ENCODE assay signal across 8 cellular contexts in genomic region chr3:197959500-197959890, GRCh38. TPM values are rescaled to one million over a fixed set of nuclear protein-coding genes. Genes with fewer than 3 reads are reported as not detected.
DNase-seq lines count a peak whose midpoint lies in the region; ATAC-seq and TF ChIP-seq lines count a peak whose summit lies in the region.

No MANE protein-coding gene starts in this region.

- H3K4me3 Mint-ChIP-seq in H9 (peak overlapping the region; percentile 84 to 91), WTC11 (peak overlapping the region; percentile 79), glutamatergic neuron (ENCODE audit: unreplicated experiment) (peak overlapping the region; percentile 89)

- H3K36me3 Mint-ChIP-seq in H9 (ENCODE audit: insufficient read depth in 1 of 3, low read depth in 3 of 3) = peaks cover 5 to 25% (median 22%) of the 10 kb centered on the region in 3 experiments; a peak in 6 of 7 replicates
- H3K36me3 Mint-ChIP-seq in WTC11 = peaks cover 19% of the 10 kb centered on the region
- H3K36me3 Mint-ChIP-seq in glutamatergic neuron (ENCODE audit: unreplicated experiment) = no peaks in the 10 kb centered on the region

- H3K27me3 Mint-ChIP-seq in H9 (ENCODE audit: low read depth) (peaks cover 13% of the 10 kb centered on the region), WTC11 (ENCODE audit: low read depth) (peaks cover 14% of the 10 kb centered on the region), glutamatergic neuron (ENCODE audit: unreplicated experiment) (no peaks in the 10 kb centered on the region)

- peak overlapping the region; percentile 95 for H3K4me2 ChIP-seq in H9 (ENCODE audit: insufficient read depth, insufficient read length, low read length)

- H3K4me1 ChIP-seq in H9 (ENCODE audit: insufficient read depth, low read length) = peaks cover 2% of the 10 kb centered on the region; the same call in 1 of the 2 replicates

- H3K4ac ChIP-seq in H9 (ENCODE audit: low read depth, low read length) = no peak overlapping the region

- H3K79me2 ChIP-seq in H9 (ENCODE audit: insufficient read depth, low read length) = no peaks in the 10 kb centered on the region

- no peak overlapping the region for H3K23ac ChIP-seq in H9 (ENCODE audit: insufficient read length, low read depth, low read length)

- POLR2A ChIA-PET in WTC11 (lab: Charles Lee) = no interaction called here

- H3K14ac ChIP-seq in H9 (ENCODE audit: insufficient read depth, low read length) = no peak overlapping the region

- H3K56ac ChIP-seq in H9 (ENCODE audit: insufficient read length, low read depth, low read length) = no peak overlapping the region

- H2BK120ac ChIP-seq in H9 (ENCODE audit: low read depth, low read length, poor library complexity, severe bottlenecking) = no peak overlapping the region

- no peak overlapping the region for H3K18ac ChIP-seq in H9 (ENCODE audit: insufficient read length, low read depth, low read length)

- no peak overlapping the region for H3K27ac ChIP-seq in H9 (ENCODE audit: insufficient read length, low read depth, low read length)
- H3K27ac ChIP-seq in skin epidermis = peak overlapping the region in 20 of 21 experiments; percentile 37 to 94 (median 73)

- no peak overlapping the region for H4K5ac ChIP-seq in H9 (ENCODE audit: insufficient read length, low read depth, low read length)

- no peak overlapping the region for H2AK5ac ChIP-seq in H9 (ENCODE audit: insufficient read length, low read length)

- H3K9me3 Mint-ChIP-seq in H9 (no peaks in the 10 kb centered on the region), WTC11 (peaks cover 3% of the 10 kb centered on the region; the same call in 1 of the 2 replicates), glutamatergic neuron (ENCODE audit: unreplicated experiment) (peaks cover 9% of the 10 kb centered on the region)

- H2AFZ ChIP-seq in H9 (ENCODE audit: low read length) = no peak overlapping the region

- CTCF ChIA-PET in WTC11 (lab: Charles Lee) = no interaction called here

- H2BK5ac ChIP-seq in H9 (ENCODE audit: insufficient read length, low read length) = no peak overlapping the region

- no peaks in the 10 kb centered on the region for H3K79me1 ChIP-seq in H9 (ENCODE audit: insufficient read depth, low read depth, low read length, poor library complexity, severe bottlenecking)

- no peaks in the 10 kb centered on the region for H3K27me3 ChIP-seq in H9 (ENCODE audit: insufficient read depth, low read length)

- TF ChIP-seq CTCF in H9 (conservative IDR thresholded peaks at IDR 0.05) (no peak), WTC11 (IDR thresholded peaks at IDR 0.05) (no peak), glutamatergic neuron (IDR thresholded peaks at IDR 0.05; ENCODE audit: partially characterized antibody, unreplicated experiment) (no peak)

- no peak for DNase-seq in H9
- DNase-seq in WTC11 (ENCODE audit: low spot score) = no peak
- DNase-seq in glutamatergic neuron = no peak
- no peak for DNase-seq in dermis blood vessel endothelial cell

- H4K91ac ChIP-seq in H9 (ENCODE audit: insufficient read length, low read depth, low read length) = no peak overlapping the region

- no peaks in the 10 kb centered on the region for H3K9me3 ChIP-seq in H9 (ENCODE audit: control insufficient read depth, low read depth, low read length)

- H3K4me1 Mint-ChIP-seq in H9 = peaks cover 18 to 27% of the 10 kb centered on the region in 2 experiments
- H3K4me1 Mint-ChIP-seq in WTC11 = peaks cover 28% of the 10 kb centered on the region
- peaks cover 7% of the 10 kb centered on the region for H3K4me1 Mint-ChIP-seq in glutamatergic neuron (ENCODE audit: low read depth, unreplicated experiment)

- no peak overlapping the region for H3K9ac ChIP-seq in H9 (ENCODE audit: extremely low read depth, insufficient read length, low read length)

- H2BK20ac ChIP-seq in H9 (ENCODE audit: low read depth, low read length, poor library complexity, severe bottlenecking) = no peak overlapping the region

- H2BK15ac ChIP-seq in H9 (ENCODE audit: low read depth, low read length) = no peak overlapping the region

- WGBS in H9 (ENCODE audit: extremely low coverage, insufficient read length, low lambda C conversion rate) = no CpG with 5 or more reads among the region's 6 CpGs

- peaks cover 7% of the 10 kb centered on the region for H3K23me2 ChIP-seq in H9 (ENCODE audit: insufficient read length, low read depth, low read length, poor library complexity, severe bottlenecking)

- no peak overlapping the region for H4K8ac ChIP-seq in H9 (replicated peaks; ENCODE audit: insufficient read length, low read depth, low read length)

- peak overlapping the region in 1 of 3 experiments; percentile 96; a peak in 3 of 7 replicates for H3K27ac Mint-ChIP-seq in H9
- H3K27ac Mint-ChIP-seq in WTC11 = peak overlapping the region; percentile 77; the same call in 1 of the 2 replicates
- H3K27ac Mint-ChIP-seq in glutamatergic neuron (ENCODE audit: unreplicated experiment) = peak overlapping the region; percentile 52

- H3K4me3 ChIP-seq in skin epidermis = peak overlapping the region; percentile 65 to 94 (median 77)

- H2BK12ac ChIP-seq in H9 (ENCODE audit: insufficient read length, low read depth, low read length) = no peak overlapping the region

- H4K20me1 ChIP-seq in H9 (ENCODE audit: control insufficient read depth, insufficient read depth, insufficient read length) = no peaks in the 10 kb centered on the region

- ATAC-seq in WTC11 = no peak
- ATAC-seq in activated CD4-positive, CD25-positive, alpha-beta regulatory T cell treated with anti-CD3 and anti-CD28 coated beads, Interleukin-2, amount 50 U/mL, for 24 hours = no peak
- ATAC-seq in HG03135 (IDR thresholded peaks at IDR 0.05; ENCODE audit: unreplicated experiment) = no peak
- no peak for ATAC-seq in GM21360 (IDR thresholded peaks at IDR 0.05; ENCODE audit: unreplicated experiment)

- H3T11ph ChIP-seq in H9 (ENCODE audit: low read length) = no peak overlapping the region

TF ChIP-seq in WTC11, 78 proteins besides CTCF, POLR2A, EP300 and RAD21 (continues in another document):
- TF ChIP-seq, protein P1, sequence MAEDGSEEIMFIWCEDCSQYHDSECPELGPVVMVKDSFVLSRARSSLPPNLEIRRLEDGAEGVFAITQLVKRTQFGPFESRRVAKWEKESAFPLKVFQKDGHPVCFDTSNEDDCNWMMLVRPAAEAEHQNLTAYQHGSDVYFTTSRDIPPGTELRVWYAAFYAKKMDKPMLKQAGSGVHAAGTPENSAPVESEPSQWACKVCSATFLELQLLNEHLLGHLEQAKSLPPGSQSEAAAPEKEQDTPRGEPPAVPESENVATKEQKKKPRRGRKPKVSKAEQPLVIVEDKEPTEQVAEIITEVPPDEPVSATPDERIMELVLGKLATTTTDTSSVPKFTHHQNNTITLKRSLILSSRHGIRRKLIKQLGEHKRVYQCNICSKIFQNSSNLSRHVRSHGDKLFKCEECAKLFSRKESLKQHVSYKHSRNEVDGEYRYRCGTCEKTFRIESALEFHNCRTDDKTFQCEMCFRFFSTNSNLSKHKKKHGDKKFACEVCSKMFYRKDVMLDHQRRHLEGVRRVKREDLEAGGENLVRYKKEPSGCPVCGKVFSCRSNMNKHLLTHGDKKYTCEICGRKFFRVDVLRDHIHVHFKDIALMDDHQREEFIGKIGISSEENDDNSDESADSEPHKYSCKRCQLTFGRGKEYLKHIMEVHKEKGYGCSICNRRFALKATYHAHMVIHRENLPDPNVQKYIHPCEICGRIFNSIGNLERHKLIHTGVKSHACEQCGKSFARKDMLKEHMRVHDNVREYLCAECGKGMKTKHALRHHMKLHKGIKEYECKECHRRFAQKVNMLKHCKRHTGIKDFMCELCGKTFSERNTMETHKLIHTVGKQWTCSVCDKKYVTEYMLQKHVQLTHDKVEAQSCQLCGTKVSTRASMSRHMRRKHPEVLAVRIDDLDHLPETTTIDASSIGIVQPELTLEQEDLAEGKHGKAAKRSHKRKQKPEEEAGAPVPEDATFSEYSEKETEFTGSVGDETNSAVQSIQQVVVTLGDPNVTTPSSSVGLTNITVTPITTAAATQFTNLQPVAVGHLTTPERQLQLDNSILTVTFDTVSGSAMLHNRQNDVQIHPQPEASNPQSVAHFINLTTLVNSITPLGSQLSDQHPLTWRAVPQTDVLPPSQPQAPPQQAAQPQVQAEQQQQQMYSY (CRISPR knock-in tag; IDR thresholded peaks at IDR 0.05) = no peak
- TF ChIP-seq ESRRA (CRISPR knock-in tag; IDR thresholded peaks at IDR 0.05; ENCODE audit: borderline replicate concordance) (no peak), HMGA2 (CRISPR knock-in tag; IDR thresholded peaks at IDR 0.05) (no peak), MAX (CRISPR knock-in tag; IDR thresholded peaks at IDR 0.05) (no peak), SOX15 (CRISPR knock-in tag; IDR thresholded peaks at IDR 0.05) (no peak)
- TF ChIP-seq, protein P2, sequence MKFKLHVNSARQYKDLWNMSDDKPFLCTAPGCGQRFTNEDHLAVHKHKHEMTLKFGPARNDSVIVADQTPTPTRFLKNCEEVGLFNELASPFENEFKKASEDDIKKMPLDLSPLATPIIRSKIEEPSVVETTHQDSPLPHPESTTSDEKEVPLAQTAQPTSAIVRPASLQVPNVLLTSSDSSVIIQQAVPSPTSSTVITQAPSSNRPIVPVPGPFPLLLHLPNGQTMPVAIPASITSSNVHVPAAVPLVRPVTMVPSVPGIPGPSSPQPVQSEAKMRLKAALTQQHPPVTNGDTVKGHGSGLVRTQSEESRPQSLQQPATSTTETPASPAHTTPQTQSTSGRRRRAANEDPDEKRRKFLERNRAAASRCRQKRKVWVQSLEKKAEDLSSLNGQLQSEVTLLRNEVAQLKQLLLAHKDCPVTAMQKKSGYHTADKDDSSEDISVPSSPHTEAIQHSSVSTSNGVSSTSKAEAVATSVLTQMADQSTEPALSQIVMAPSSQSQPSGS (CRISPR knock-in tag; IDR thresholded peaks at IDR 0.05; ENCODE audit: borderline replicate concordance, low read depth) = no peak

RNA-seq across cellular contexts. Expression of gene LMLN, which starts 0.5 kb away (rescaled TPM):
- total RNA-seq in H9 (2021) (3.8 and 4.5 TPM in 2 replicates), WTC11 (2021) (3.6 to 5.2 TPM (median 4.2 TPM) in 3 replicates), glutamatergic neuron (ENCODE audit: unreplicated experiment) (3.7 TPM), dermis blood vessel endothelial cell (2.0 and 3.2 TPM in 2 replicates)

RNA-seq across cellular contexts. Expression of gene RPL35A, which starts 9.5 kb away (rescaled TPM):
- total RNA-seq in H9 (2021) (1,563 and 1,572 TPM in 2 replicates), WTC11 (2021) (1,384 to 1,463 TPM (median 1,429 TPM) in 3 replicates), glutamatergic neuron (ENCODE audit: unreplicated experiment) (728 TPM), dermis blood vessel endothelial cell (417 and 678 TPM in 2 replicates)
